13 cellular contexts compared by ENCODE assay signal in the genomic region with DNA sequence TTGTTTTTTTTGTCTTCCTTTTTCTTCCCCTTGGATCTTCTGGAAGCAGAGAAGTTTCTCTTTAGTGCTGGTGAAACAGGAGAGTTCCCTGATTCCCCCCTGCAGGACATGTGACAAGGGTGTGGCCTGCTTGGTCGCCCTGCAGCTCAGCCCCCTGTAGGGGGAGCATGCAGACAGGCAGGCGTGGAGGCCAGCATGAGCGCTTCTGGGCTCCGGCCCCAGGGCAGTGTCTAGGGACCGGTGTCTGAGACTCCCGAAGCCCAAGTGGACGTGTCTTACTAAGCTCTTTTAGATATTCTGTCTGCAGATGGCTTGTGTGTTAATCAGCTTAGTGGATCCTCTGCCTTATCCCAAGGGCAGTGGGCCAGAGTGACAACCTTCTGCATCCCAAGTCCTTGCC. TPM values are rescaled to one million over a fixed set of nuclear protein-coding genes. Genes with fewer than 3 reads are reported as not detected.
DNase-seq lines count a peak whose midpoint lies in the region; ATAC-seq and TF ChIP-seq lines count a peak whose summit lies in the region.
"Had no signal": no experiment of that assay in that cellular context is flagged by ENCODE, and none has a peak within 500 bp of the region (broad histone marks: within the 10 kb centered on the region; RNA-seq: fewer than 3 reads in every experiment).

No MANE protein-coding gene starts in this region.

- ATAC-seq in GM18867 (IDR thresholded peaks at IDR 0.05; ENCODE audit: unreplicated experiment) (peak; percentile 59), GM21576 (IDR thresholded peaks at IDR 0.05; ENCODE audit: unreplicated experiment) (no peak)
- ATAC-seq: left lobe of liver had no signal

- H3K9me3 ChIP-seq in A673 (ENCODE audit: low read depth, low read length, poor library complexity, severe bottlenecking): no peaks in the 10 kb centered on the region
- H3K9me3 ChIP-seq in colonic mucosa: no peaks in the 10 kb centered on the region

- H3K4me3 ChIP-seq in A673 (ENCODE audit: low read depth, low read length, poor library complexity, severe bottlenecking) (no peak overlapping the region), colonic mucosa (no peak overlapping the region)

- DNase-seq in A673 (ENCODE audit: low spot score) (peak; percentile 12), NCI-H82 (lab: John Stamatoyannopoulos, UW) (peak; percentile 99), glutamatergic neuron (peak; percentile 79), NCI-H1048 (lab: John Stamatoyannopoulos, UW) (no peak), colonic mucosa (no peak), immature natural killer cell (no peak)
- DNase-seq: activated CD4-positive, alpha-beta T cell treated with anti-CD3 and anti-CD28 coated beads for 48 hours; amygdala; NK-92 treated with Interleukin-12 subunit alpha and Interleukin-12 subunit beta, amount 100 ng/mL, for 24 hours had no signal

- H3K9ac ChIP-seq in colonic mucosa (ENCODE audit: low read depth in 2 of 2, low read length in 2 of 2): no peak overlapping the region

- POLR2A ChIA-PET in A673 (lab: Charles Lee; ENCODE audit: low non-redundant PET): no interaction called here

- no peaks in the 10 kb centered on the region for H3K36me3 Mint-ChIP-seq in glutamatergic neuron (ENCODE audit: unreplicated experiment)
- H3K36me3 Mint-ChIP-seq in immature natural killer cell: no peaks in the 10 kb centered on the region

- TF ChIP-seq CTCF in A673 (conservative IDR thresholded peaks at IDR 0.05; ENCODE audit: low read depth, low read length): peak; percentile 31; the same call in 1 of the 2 replicates
- TF ChIP-seq CTCF in glutamatergic neuron (IDR thresholded peaks at IDR 0.05; ENCODE audit: partially characterized antibody, unreplicated experiment): peak; percentile 48
- no peak for TF ChIP-seq CTCF in colonic mucosa (IDR thresholded peaks at IDR 0.05)

- peaks cover 6% of the 10 kb centered on the region for H3K4me1 Mint-ChIP-seq in glutamatergic neuron (ENCODE audit: low read depth, unreplicated experiment)
- no peaks in the 10 kb centered on the region for H3K4me1 Mint-ChIP-seq in immature natural killer cell

- no peaks in the 10 kb centered on the region for H3K27me3 Mint-ChIP-seq in glutamatergic neuron (ENCODE audit: unreplicated experiment)
- peaks cover 0 to 3% (median 3%) of the 10 kb centered on the region in 3 donors for H3K27me3 Mint-ChIP-seq in immature natural killer cell (ENCODE audit: low read depth in 3 of 3)

- H3K4me3 Mint-ChIP-seq in glutamatergic neuron (ENCODE audit: unreplicated experiment) (no peak overlapping the region), immature natural killer cell (no peak overlapping the region)

- no peaks in the 10 kb centered on the region for H3K9me3 Mint-ChIP-seq in glutamatergic neuron (ENCODE audit: unreplicated experiment)
- H3K9me3 Mint-ChIP-seq in immature natural killer cell: peaks cover 0 to 6% (median 0%) of the 10 kb centered on the region in 6 donors

- CTCF ChIA-PET in A673 (lab: Charles Lee): no interaction called here

- intact Hi-C loops in A673 (cut with micrococcal nuclease; ENCODE audit: unreplicated experiment) (no loop called here), colonic mucosa (cut with DNase I) (no loop called here)

- no TSS peak for BruUV-seq in A673 (replicated peaks; lab: Mats Ljungman, UMichigan)

- H3K4me1 ChIP-seq in A673 (ENCODE audit: insufficient read depth, low read length, poor library complexity, severe bottlenecking) (no peaks in the 10 kb centered on the region), colonic mucosa (no peaks in the 10 kb centered on the region)

- peak overlapping the region; percentile 25 for H3K27ac Mint-ChIP-seq in glutamatergic neuron (ENCODE audit: unreplicated experiment)
- no peak overlapping the region for H3K27ac Mint-ChIP-seq in immature natural killer cell

- H3K36me3 ChIP-seq in A673 (ENCODE audit: insufficient read depth, low read length, poor library complexity, severe bottlenecking) (no peaks in the 10 kb centered on the region), colonic mucosa (no peaks in the 10 kb centered on the region)

- H3K27me3 ChIP-seq in A673 (replicated peaks; ENCODE audit: insufficient read depth, low read depth, low read length, poor library complexity) (peaks cover 12% of the 10 kb centered on the region), colonic mucosa (no peaks in the 10 kb centered on the region)

- H3K27ac ChIP-seq in A673 (ENCODE audit: low read depth, low read length, poor library complexity, severe bottlenecking) (no peak overlapping the region), colonic mucosa (no peak overlapping the region)

RNA-seq across cellular contexts. Expression of a gene that starts 26.1 kb away (rescaled TPM):
- total RNA-seq in A673 (2021) (not detected in 2 replicates), glutamatergic neuron (ENCODE audit: unreplicated experiment) (not detected), colonic mucosa (not detected)
- not detected for polyA plus RNA-seq in immature natural killer cell
- total RNA-seq: left lobe of liver had no signal
- polyA plus RNA-seq: esophagus had no signal

Comparison
In these comparisons a context has a peak if more than half of its experiments do, and no peak if none do; other contexts are left out.
1. DNase-seq: peak in A673 (single experiment), NCI-H82 (single experiment) and glutamatergic neuron (single experiment); none in NCI-H1048 (single experiment), colonic mucosa (single experiment) and immature natural killer cell (0 of 3).